Comparison of ENCODE assay signal across 8 cellular contexts in genomic region chr17:66348605-66349165, GRCh38. TPM values are rescaled to one million over a fixed set of nuclear protein-coding genes. Genes with fewer than 3 reads are reported as not detected.
DNase-seq lines count a peak whose midpoint lies in the region; ATAC-seq and TF ChIP-seq lines count a peak whose summit lies in the region.

No MANE protein-coding gene starts in this region.

- WGBS in upper lobe of left lung, 2 donors: 57 to 59% methylated on average over 4 of the region's 4 CpGs

- H3K4me3 ChIP-seq in ACC112 (ENCODE audit: low read depth, low read length) (no peak overlapping the region), SJSA1 (no peak overlapping the region), upper lobe of left lung (no peak overlapping the region)

- TF ChIP-seq POLR2A in upper lobe of left lung (IDR thresholded peaks at IDR 0.05): no peak

- DNase-seq in HCEC 1CT (peak; percentile 87), SJSA1 (ENCODE audit: low read depth in 1 of 2, low spot score in 2 of 2) (peak; percentile 63 to 66), glomerular visceral epithelial cell (ENCODE audit: extremely low spot score) (peak; percentile 72), upper lobe of left lung (peak in 1 of 2 donors; percentile 76), DMS79 treated with DMSO at 0.1 percent for 48 hours (lab: John Stamatoyannopoulos, UW) (no peak), GM20000 (ENCODE audit: low spot score) (no peak)

- H3K27ac ChIP-seq in ACC112 (ENCODE audit: low read depth, low read length) (0 out of 2 replicates have a peak overlapping the region, but pooled peaks have one; percentile 7), SJSA1 (0 out of 2 replicates have a peak overlapping the region, but pooled peaks have one; percentile 3), upper lobe of left lung (peak overlapping the region in 2 of 4 donors; percentile 42 to 56)

- H3K9me3 ChIP-seq in SJSA1 (replicated peaks): no peaks in the 10 kb centered on the region
- no peaks in the 10 kb centered on the region for H3K9me3 ChIP-seq in upper lobe of left lung

- H3K36me3 ChIP-seq in ACC112 (ENCODE audit: insufficient read depth, low read length): no peaks in the 10 kb centered on the region
- no peaks in the 10 kb centered on the region for H3K36me3 ChIP-seq in SJSA1
- no peaks in the 10 kb centered on the region for H3K36me3 ChIP-seq in upper lobe of left lung

- TF ChIP-seq CTCF in upper lobe of left lung (IDR thresholded peaks at IDR 0.05) (no peak), GM20000 (IDR thresholded peaks at IDR 0.05; ENCODE audit: extremely low read depth, missing control alignments) (no peak)

- H3K27me3 ChIP-seq in ACC112 (ENCODE audit: insufficient read depth, low read length): no peaks in the 10 kb centered on the region
- no peaks in the 10 kb centered on the region for H3K27me3 ChIP-seq in SJSA1 (replicated peaks)
- H3K27me3 ChIP-seq in upper lobe of left lung: no peaks in the 10 kb centered on the region

- H3K79me2 ChIP-seq in ACC112 (ENCODE audit: control insufficient read depth, insufficient read depth, low read length, unreplicated experiment): peaks cover 85% of the 10 kb centered on the region

- TF ChIP-seq EP300 in upper lobe of left lung (IDR thresholded peaks at IDR 0.05): peak in 1 of 4 donors; percentile 20

- no peak overlapping the region for H2AFZ ChIP-seq in ACC112 (ENCODE audit: low read length, unreplicated experiment)

- H3K4me1 ChIP-seq in ACC112 (ENCODE audit: control insufficient read depth, insufficient read depth, low read length, unreplicated experiment) (peaks cover 48% of the 10 kb centered on the region), SJSA1 (replicated peaks) (peaks cover 25% of the 10 kb centered on the region), upper lobe of left lung (peaks cover 6 to 29% (median 17%) of the 10 kb centered on the region in 4 donors)

- peak; percentile 69 to 76 for ATAC-seq in upper lobe of left lung (ENCODE audit: low FRiP score in 2 of 2)
- ATAC-seq in HG02840 (IDR thresholded peaks at IDR 0.05; ENCODE audit: low FRiP score, unreplicated experiment): no peak

RNA-seq across cellular contexts. Expression of gene PRKCA, which starts 46.3 kb away (rescaled TPM):
- 19.1 and 36.1 TPM in 2 replicates for total RNA-seq in SJSA1 (2014; rRNA removed; shearing (Covaris generic))
- 10 to 100 TPM; 10.9 to 29.3 (median 18.0) TPM for total RNA-seq in upper lobe of left lung

Comparison
In these comparisons a context has a peak if more than half of its experiments do, and no peak if none do; other contexts are left out.
1. DNase-seq: peak in HCEC 1CT (single experiment), SJSA1 (2 of 2) and glomerular visceral epithelial cell (single experiment); none in DMS79 treated with DMSO at 0.1 percent for 48 hours (single experiment) and GM20000 (single experiment).